ENCODE assay signal across 8 cellular contexts in genomic region chr12:124609041-124609984, GRCh38. TPM values are rescaled to one million over a fixed set of nuclear protein-coding genes. Genes with fewer than 3 reads are reported as not detected.
DNase-seq lines count a peak whose midpoint lies in the region; ATAC-seq and TF ChIP-seq lines count a peak whose summit lies in the region.

No MANE protein-coding gene starts in this region.

- H3K36me3 ChIP-seq in thyroid gland: no peaks in the 10 kb centered on the region
- H3K36me3 ChIP-seq in brain microvascular endothelial cell (replicated peaks): no peaks in the 10 kb centered on the region

- TF ChIP-seq CTCF in natural killer cell (IDR thresholded peaks at IDR 0.05) (no peak), thyroid gland (IDR thresholded peaks at IDR 0.05) (no peak), brain microvascular endothelial cell (IDR thresholded peaks at IDR 0.05; ENCODE audit: low read depth, low read length, missing control alignments) (no peak)

- H3K27me3 ChIP-seq in thyroid gland (no peaks in the 10 kb centered on the region), brain microvascular endothelial cell (replicated peaks) (no peaks in the 10 kb centered on the region)

- in situ Hi-C loops in brain microvascular endothelial cell (cut with HindIII; ENCODE audit: low pct_ligation_motif_present, low sequenced_read_pairs): no loop called here

- no peak overlapping the region for H3K4me3 ChIP-seq in thyroid gland (replicated peaks in 1 of 3)
- H3K4me3 ChIP-seq in brain microvascular endothelial cell (ENCODE audit: low read depth, low read length): no peak overlapping the region

- intact Hi-C loops in natural killer cell (cut with micrococcal nuclease) (no loop called here), thyroid gland (cut with DNase I) (no loop called here)

- H3K9me3 Mint-ChIP-seq in natural killer cell: no peaks in the 10 kb centered on the region

- H3K4me1 ChIP-seq in thyroid gland: peaks cover 8 to 18% of the 10 kb centered on the region in 2 donors

- WGBS in thyroid gland, 2 donors: 27 to 29% methylated on average over 25 to 29 of the region's 31 CpGs

- H3K27me3 Mint-ChIP-seq in natural killer cell (ENCODE audit: low read depth in 2 of 2): peaks cover 40 to 44% of the 10 kb centered on the region in 2 donors

- DNase-seq in NCI-H2081 treated with DMSO at 0.1 percent for 48 hours (lab: John Stamatoyannopoulos, UW) (peak; percentile 70), dermis blood vessel endothelial cell (peak; percentile 80), natural killer cell (peak; percentile 34), thyroid gland (peak; percentile 95 to 97), brain microvascular endothelial cell (no peak)
- DNase-seq in activated CD4-positive, alpha-beta T cell treated with anti-CD3 and anti-CD28 coated beads for 4 hours: peak; percentile 67 to 76

- no peak overlapping the region for H3K27ac Mint-ChIP-seq in natural killer cell

- H3K9me3 ChIP-seq in thyroid gland: no peaks in the 10 kb centered on the region

- H3K27ac ChIP-seq in thyroid gland: peak overlapping the region in 1 of 3 donors; percentile 45
- no peak overlapping the region for H3K27ac ChIP-seq in brain microvascular endothelial cell

- TF ChIP-seq POLR2A in GM18505 (IDR thresholded peaks at IDR 0.05; ENCODE audit: borderline replicate concordance, extremely low read depth, insufficient read depth, insufficient read length) (no peak), thyroid gland (IDR thresholded peaks at IDR 0.05) (no peak)

- peak overlapping the region; percentile 75 for H3K4me3 Mint-ChIP-seq in natural killer cell

- H3K4me1 Mint-ChIP-seq in natural killer cell: peaks cover 9 to 16% of the 10 kb centered on the region in 2 donors

- H3K36me3 Mint-ChIP-seq in natural killer cell: no peaks in the 10 kb centered on the region

- ATAC-seq in GM18505 (IDR thresholded peaks at IDR 0.05; ENCODE audit: unreplicated experiment) (peak; percentile 85), HG03025 (IDR thresholded peaks at IDR 0.05; ENCODE audit: low FRiP score, unreplicated experiment) (peak; percentile 64), natural killer cell (peak; percentile 51 to 80 (median 53))

RNA-seq across cellular contexts. Expression of gene NCOR2, which starts 41.9 kb away (rescaled TPM):
- total RNA-seq in dermis blood vessel endothelial cell (25.7 and 44.3 TPM in 2 replicates), natural killer cell (100 to 1,000 TPM; 109 to 126 (median 125) TPM), thyroid gland (100 to 1,000 TPM in 2 of 4 donors, 10 to 100 TPM in 2; 45.3 to 178 (median 99.9) TPM)
